In the genomic region with DNA sequence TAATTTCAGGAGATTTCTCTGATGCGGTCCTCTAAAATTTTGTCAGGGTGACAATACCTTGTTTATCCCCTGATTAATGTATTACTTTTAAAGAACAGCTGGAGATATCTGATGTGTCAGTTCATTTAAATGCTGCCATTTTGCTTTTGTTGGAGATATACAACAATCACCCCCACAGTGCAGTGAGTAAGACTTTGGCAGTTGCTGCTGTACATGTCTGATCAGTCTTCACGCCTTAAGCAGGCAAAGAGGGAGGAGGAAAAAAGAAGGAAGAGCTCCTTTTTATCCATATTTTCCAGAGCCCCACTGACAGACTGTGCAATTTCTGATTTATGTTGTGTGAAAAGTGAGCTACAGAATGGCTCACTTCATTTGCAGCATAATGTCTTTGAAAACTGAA, we compare ENCODE assay signal across 1 cellular context.
TF ChIP-seq lines count a peak whose summit lies in the region.

No MANE protein-coding gene starts in this region.

TF ChIP-seq in H1, 55 proteins besides CTCF, POLR2A, EP300 and RAD21 (continued from another document):
- TF ChIP-seq, protein P1, sequence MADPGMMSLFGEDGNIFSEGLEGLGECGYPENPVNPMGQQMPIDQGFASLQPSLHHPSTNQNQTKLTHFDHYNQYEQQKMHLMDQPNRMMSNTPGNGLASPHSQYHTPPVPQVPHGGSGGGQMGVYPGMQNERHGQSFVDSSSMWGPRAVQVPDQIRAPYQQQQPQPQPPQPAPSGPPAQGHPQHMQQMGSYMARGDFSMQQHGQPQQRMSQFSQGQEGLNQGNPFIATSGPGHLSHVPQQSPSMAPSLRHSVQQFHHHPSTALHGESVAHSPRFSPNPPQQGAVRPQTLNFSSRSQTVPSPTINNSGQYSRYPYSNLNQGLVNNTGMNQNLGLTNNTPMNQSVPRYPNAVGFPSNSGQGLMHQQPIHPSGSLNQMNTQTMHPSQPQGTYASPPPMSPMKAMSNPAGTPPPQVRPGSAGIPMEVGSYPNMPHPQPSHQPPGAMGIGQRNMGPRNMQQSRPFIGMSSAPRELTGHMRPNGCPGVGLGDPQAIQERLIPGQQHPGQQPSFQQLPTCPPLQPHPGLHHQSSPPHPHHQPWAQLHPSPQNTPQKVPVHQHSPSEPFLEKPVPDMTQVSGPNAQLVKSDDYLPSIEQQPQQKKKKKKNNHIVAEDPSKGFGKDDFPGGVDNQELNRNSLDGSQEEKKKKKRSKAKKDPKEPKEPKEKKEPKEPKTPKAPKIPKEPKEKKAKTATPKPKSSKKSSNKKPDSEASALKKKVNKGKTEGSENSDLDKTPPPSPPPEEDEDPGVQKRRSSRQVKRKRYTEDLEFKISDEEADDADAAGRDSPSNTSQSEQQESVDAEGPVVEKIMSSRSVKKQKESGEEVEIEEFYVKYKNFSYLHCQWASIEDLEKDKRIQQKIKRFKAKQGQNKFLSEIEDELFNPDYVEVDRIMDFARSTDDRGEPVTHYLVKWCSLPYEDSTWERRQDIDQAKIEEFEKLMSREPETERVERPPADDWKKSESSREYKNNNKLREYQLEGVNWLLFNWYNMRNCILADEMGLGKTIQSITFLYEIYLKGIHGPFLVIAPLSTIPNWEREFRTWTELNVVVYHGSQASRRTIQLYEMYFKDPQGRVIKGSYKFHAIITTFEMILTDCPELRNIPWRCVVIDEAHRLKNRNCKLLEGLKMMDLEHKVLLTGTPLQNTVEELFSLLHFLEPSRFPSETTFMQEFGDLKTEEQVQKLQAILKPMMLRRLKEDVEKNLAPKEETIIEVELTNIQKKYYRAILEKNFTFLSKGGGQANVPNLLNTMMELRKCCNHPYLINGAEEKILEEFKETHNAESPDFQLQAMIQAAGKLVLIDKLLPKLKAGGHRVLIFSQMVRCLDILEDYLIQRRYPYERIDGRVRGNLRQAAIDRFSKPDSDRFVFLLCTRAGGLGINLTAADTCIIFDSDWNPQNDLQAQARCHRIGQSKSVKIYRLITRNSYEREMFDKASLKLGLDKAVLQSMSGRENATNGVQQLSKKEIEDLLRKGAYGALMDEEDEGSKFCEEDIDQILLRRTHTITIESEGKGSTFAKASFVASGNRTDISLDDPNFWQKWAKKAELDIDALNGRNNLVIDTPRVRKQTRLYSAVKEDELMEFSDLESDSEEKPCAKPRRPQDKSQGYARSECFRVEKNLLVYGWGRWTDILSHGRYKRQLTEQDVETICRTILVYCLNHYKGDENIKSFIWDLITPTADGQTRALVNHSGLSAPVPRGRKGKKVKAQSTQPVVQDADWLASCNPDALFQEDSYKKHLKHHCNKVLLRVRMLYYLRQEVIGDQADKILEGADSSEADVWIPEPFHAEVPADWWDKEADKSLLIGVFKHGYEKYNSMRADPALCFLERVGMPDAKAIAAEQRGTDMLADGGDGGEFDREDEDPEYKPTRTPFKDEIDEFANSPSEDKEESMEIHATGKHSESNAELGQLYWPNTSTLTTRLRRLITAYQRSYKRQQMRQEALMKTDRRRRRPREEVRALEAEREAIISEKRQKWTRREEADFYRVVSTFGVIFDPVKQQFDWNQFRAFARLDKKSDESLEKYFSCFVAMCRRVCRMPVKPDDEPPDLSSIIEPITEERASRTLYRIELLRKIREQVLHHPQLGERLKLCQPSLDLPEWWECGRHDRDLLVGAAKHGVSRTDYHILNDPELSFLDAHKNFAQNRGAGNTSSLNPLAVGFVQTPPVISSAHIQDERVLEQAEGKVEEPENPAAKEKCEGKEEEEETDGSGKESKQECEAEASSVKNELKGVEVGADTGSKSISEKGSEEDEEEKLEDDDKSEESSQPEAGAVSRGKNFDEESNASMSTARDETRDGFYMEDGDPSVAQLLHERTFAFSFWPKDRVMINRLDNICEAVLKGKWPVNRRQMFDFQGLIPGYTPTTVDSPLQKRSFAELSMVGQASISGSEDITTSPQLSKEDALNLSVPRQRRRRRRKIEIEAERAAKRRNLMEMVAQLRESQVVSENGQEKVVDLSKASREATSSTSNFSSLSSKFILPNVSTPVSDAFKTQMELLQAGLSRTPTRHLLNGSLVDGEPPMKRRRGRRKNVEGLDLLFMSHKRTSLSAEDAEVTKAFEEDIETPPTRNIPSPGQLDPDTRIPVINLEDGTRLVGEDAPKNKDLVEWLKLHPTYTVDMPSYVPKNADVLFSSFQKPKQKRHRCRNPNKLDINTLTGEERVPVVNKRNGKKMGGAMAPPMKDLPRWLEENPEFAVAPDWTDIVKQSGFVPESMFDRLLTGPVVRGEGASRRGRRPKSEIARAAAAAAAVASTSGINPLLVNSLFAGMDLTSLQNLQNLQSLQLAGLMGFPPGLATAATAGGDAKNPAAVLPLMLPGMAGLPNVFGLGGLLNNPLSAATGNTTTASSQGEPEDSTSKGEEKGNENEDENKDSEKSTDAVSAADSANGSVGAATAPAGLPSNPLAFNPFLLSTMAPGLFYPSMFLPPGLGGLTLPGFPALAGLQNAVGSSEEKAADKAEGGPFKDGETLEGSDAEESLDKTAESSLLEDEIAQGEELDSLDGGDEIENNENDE (IDR thresholded peaks at IDR 0.05; ENCODE audit: insufficient replicate concordance, low read length), result no peak
- no peak for TF ChIP-seq RFX5 (IDR thresholded peaks at IDR 0.05; ENCODE audit: borderline replicate concordance, low read depth, low read length)
- TF ChIP-seq SUZ12 (IDR thresholded peaks at IDR 0.05; ENCODE audit: low read length), result no peak
- TF ChIP-seq, protein P2, sequence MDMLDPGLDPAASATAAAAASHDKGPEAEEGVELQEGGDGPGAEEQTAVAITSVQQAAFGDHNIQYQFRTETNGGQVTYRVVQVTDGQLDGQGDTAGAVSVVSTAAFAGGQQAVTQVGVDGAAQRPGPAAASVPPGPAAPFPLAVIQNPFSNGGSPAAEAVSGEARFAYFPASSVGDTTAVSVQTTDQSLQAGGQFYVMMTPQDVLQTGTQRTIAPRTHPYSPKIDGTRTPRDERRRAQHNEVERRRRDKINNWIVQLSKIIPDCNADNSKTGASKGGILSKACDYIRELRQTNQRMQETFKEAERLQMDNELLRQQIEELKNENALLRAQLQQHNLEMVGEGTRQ (IDR thresholded peaks at IDR 0.05; ENCODE audit: low read length), result no peak
- TF ChIP-seq TCF12 (IDR thresholded peaks at IDR 0.05; ENCODE audit: low read depth, low read length), result no peak
- no peak for TF ChIP-seq BRCA1 (IDR thresholded peaks at IDR 0.05; ENCODE audit: low read depth, low read length)
- TF ChIP-seq NANOG (IDR thresholded peaks at IDR 0.05; ENCODE audit: insufficient read depth, low read depth, low read length, poor library complexity, severe bottlenecking), result no peak
- no peak for TF ChIP-seq SIX5 (IDR thresholded peaks at IDR 0.05; ENCODE audit: low read depth, low read length)
- TF ChIP-seq KDM4A (IDR thresholded peaks at IDR 0.05; ENCODE audit: low read depth, low read length, severe bottlenecking), result no peak
- TF ChIP-seq SAP30 (IDR thresholded peaks at IDR 0.05; ENCODE audit: insufficient read depth, insufficient replicate concordance, low read length), result no peak
- TF ChIP-seq SP4 (IDR thresholded peaks at IDR 0.05; ENCODE audit: low read length), result no peak
